ENCODE assay signal across 8 cellular contexts in genomic region chr17:81309140-81309858, GRCh38. TPM values are rescaled to one million over a fixed set of nuclear protein-coding genes. Genes with fewer than 3 reads are reported as not detected.
DNase-seq lines count a peak whose midpoint lies in the region; ATAC-seq and TF ChIP-seq lines count a peak whose summit lies in the region.

No MANE protein-coding gene starts in this region.

- H3K27me3 Mint-ChIP-seq in activated CD4-positive, alpha-beta memory T cell treated with anti-CD3 and anti-CD28 coated beads for 36 hours: peaks cover 11% of the 10 kb centered on the region
- H3K27me3 Mint-ChIP-seq in natural killer cell (ENCODE audit: low read depth in 2 of 2): peaks cover 0 to 8% of the 10 kb centered on the region in 2 donors

- H3K4me3 Mint-ChIP-seq in activated CD4-positive, alpha-beta memory T cell treated with anti-CD3 and anti-CD28 coated beads for 36 hours: no peak overlapping the region
- peak overlapping the region; percentile 81 for H3K4me3 Mint-ChIP-seq in natural killer cell

- H3K9ac ChIP-seq in KMS-11: no peak overlapping the region

- peaks cover 97% of the 10 kb centered on the region for H3K27me3 ChIP-seq in KMS-11 (ENCODE audit: insufficient read depth, low read depth)

- no peak overlapping the region for H3K27ac Mint-ChIP-seq in activated CD4-positive, alpha-beta memory T cell treated with anti-CD3 and anti-CD28 coated beads for 36 hours
- peak overlapping the region in 1 of 2 donors; percentile 35 for H3K27ac Mint-ChIP-seq in natural killer cell

- no peaks in the 10 kb centered on the region for H3K36me3 ChIP-seq in KMS-11 (ENCODE audit: insufficient read depth)

- H3K4me1 ChIP-seq in KMS-11 (ENCODE audit: low read depth, poor library complexity, severe bottlenecking): peaks cover 6% of the 10 kb centered on the region

- DNase-seq in EH (ENCODE audit: low read depth): peak; percentile 82
- peak; percentile 38 for DNase-seq in activated CD4-positive, alpha-beta memory T cell treated with anti-CD3 and anti-CD28 coated beads for 36 hours
- peak; percentile 78 for DNase-seq in fibroblast of villous mesenchyme (ENCODE audit: low read depth)
- DNase-seq in natural killer cell: peak; percentile 52

- H3K27ac ChIP-seq in KMS-11: no peak overlapping the region

- H3K4me2 ChIP-seq in KMS-11: peak overlapping the region; percentile 29; the same call in 1 of the 2 replicates

- no peaks in the 10 kb centered on the region for H4K20me1 ChIP-seq in KMS-11 (ENCODE audit: insufficient read depth)

- no peaks in the 10 kb centered on the region for H3K79me2 ChIP-seq in KMS-11 (ENCODE audit: insufficient read depth, low read depth)

- H3K36me3 Mint-ChIP-seq in activated CD4-positive, alpha-beta memory T cell treated with anti-CD3 and anti-CD28 coated beads for 36 hours: no peaks in the 10 kb centered on the region
- no peaks in the 10 kb centered on the region for H3K36me3 Mint-ChIP-seq in natural killer cell

- peaks cover 3% of the 10 kb centered on the region for H3K4me1 Mint-ChIP-seq in activated CD4-positive, alpha-beta memory T cell treated with anti-CD3 and anti-CD28 coated beads for 36 hours (ENCODE audit: low read depth)
- peaks cover 6 to 7% of the 10 kb centered on the region in 2 donors for H3K4me1 Mint-ChIP-seq in natural killer cell

- H3K9me3 Mint-ChIP-seq in activated CD4-positive, alpha-beta memory T cell treated with anti-CD3 and anti-CD28 coated beads for 36 hours: no peaks in the 10 kb centered on the region
- no peaks in the 10 kb centered on the region for H3K9me3 Mint-ChIP-seq in natural killer cell

- peak; percentile 49 for TF ChIP-seq CTCF in KMS-11 (conservative IDR thresholded peaks at IDR 0.05; ENCODE audit: low read depth, low read length)
- peak; percentile 48 for TF ChIP-seq CTCF in fibroblast of villous mesenchyme (IDR thresholded peaks at IDR 0.05; ENCODE audit: insufficient read depth, low read depth, low read length)
- TF ChIP-seq CTCF in natural killer cell (IDR thresholded peaks at IDR 0.05): peak; percentile 39

- ATAC-seq in natural killer cell (peak; percentile 87 to 96 (median 95)), HG03039 (IDR thresholded peaks at IDR 0.05; ENCODE audit: unreplicated experiment) (no peak), HG02870 (IDR thresholded peaks at IDR 0.05; ENCODE audit: unreplicated experiment) (no peak), HG03108 (IDR thresholded peaks at IDR 0.05; ENCODE audit: unreplicated experiment) (no peak)

- H3K4me3 ChIP-seq in KMS-11 (IDR thresholded peaks at IDR 0.05; ENCODE audit: insufficient read depth, low read depth, low read length) (no peak overlapping the region), fibroblast of villous mesenchyme (ENCODE audit: low read depth, low read length) (peak overlapping the region; percentile 23)

- no peak overlapping the region for H2AFZ ChIP-seq in KMS-11 (ENCODE audit: low read depth)

- CTCF ChIA-PET in activated CD4-positive, alpha-beta memory T cell treated with anti-CD3 and anti-CD28 coated beads for 36 hours (lab: Charles Lee): interaction anchor here (1.2 to 1.4 kb wide), 2 partner anchors 14 to 88 kb away, joined by 3 to 7 read pairs; no protein-coding TSS in a partner anchor

- intact Hi-C loops in activated CD4-positive, alpha-beta memory T cell treated with anti-CD3 and anti-CD28 coated beads for 36 hours (cut with micrococcal nuclease): no loop called here
- intact Hi-C loops in natural killer cell (cut with micrococcal nuclease): no loop called here

- POLR2A ChIA-PET in activated CD4-positive, alpha-beta memory T cell treated with anti-CD3 and anti-CD28 coated beads for 36 hours (lab: Charles Lee): no interaction called here

RNA-seq across cellular contexts. Expression of gene SLC38A10, which starts 14.2 kb away (rescaled TPM):
- 10 to 100 TPM; 60.7 to 60.9 TPM for total RNA-seq in activated CD4-positive, alpha-beta memory T cell treated with anti-CD3 and anti-CD28 coated beads for 36 hours
- total RNA-seq in fibroblast of villous mesenchyme (51.4 and 57.3 TPM in 2 replicates), natural killer cell (100 to 1,000 TPM in 1 of 3 donors, 10 to 100 TPM in 2; 72.2 to 104 (median 90.5) TPM)

Comparison
In these comparisons a context has a peak if more than half of its experiments do, and no peak if none do; other contexts are left out.
1. ATAC-seq: peak in natural killer cell (3 of 3); none in HG03039 (single experiment), HG02870 (single experiment) and HG03108 (single experiment).
2. Peak in every context shown above with its lines, with median percentiles within 50 percentile points of each other: DNase-seq and CTCF ChIP-seq.